ENCODE assay signal across 8 cellular contexts in the genomic region with DNA sequence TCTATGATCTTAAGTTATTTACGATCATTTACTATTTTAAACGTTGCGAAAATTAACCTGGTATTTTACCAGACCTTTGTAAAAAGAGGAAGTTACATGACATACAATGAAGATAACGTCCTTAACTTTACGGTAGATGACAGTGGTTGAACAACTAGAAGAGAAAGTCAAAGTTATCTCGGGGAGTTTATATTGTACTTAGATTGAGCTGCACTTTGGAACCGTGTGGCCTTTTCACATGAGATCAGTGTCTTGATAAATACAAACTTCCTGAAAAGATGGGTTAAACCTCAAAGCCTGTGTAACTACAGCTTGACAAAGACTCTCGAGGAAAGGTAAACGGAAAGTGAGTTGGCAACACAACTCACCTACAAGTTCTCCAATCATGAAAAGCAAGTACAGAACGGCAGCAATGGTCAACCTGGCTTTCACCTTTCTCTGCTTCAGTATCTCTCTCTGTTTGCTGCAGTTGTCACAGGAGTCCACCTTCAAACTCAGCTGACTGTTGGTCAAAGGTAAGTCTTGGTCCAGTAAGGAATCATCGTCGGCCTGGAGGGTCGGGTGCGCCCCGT. TPM values are rescaled to one million over a fixed set of nuclear protein-coding genes. Genes with fewer than 3 reads are reported as not detected.
DNase-seq lines count a peak whose midpoint lies in the region; ATAC-seq, FAIRE-seq and TF ChIP-seq lines count a peak whose summit lies in the region.

No MANE protein-coding gene starts in this region.

- no peaks in the 10 kb centered on the region for H3K79me2 ChIP-seq in H1 (ENCODE audit: control insufficient read depth in 1 of 2, insufficient read depth in 2 of 2, low read length in 2 of 2)

- H2BK12ac ChIP-seq in H1 (ENCODE audit: low read depth, low read length): no peak overlapping the region

- H3K4ac ChIP-seq in H1 (replicated peaks; ENCODE audit: insufficient read length, low read depth, low read length): no peak overlapping the region

- no peak for TF ChIP-seq RAD21 in H1 (IDR thresholded peaks at IDR 0.05 in 1 of 2, conservative IDR thresholded peaks at IDR 0.05 in 1 of 2; ENCODE audit: low read depth in 2 of 2, low read length in 2 of 2)

- CTCF ChIA-PET in HEK293 (lab: Yijun Ruan, JAX) (interaction anchor here (0.7 to 1.5 kb wide), 4 partner anchors 9 to 92 kb away, joined by 3 to 5 read pairs (median 4); no protein-coding TSS in a partner anchor), H1 (lab: Charles Lee; ENCODE audit: partially characterized antibody) (interaction anchor here (0.7 to 1.3 kb wide), 2 partner anchors 9 to 26 kb away, joined by 3 to 12 read pairs; no protein-coding TSS in a partner anchor)
- CTCF ChIA-PET in naive thymus-derived CD4-positive, alpha-beta T cell (lab: Charles Lee): interaction anchor here (0.8 to 1.1 kb wide), 2 partner anchors 63 to 64 kb away, joined by 3 read pairs; no protein-coding TSS in a partner anchor

- no peak overlapping the region for H3K14ac ChIP-seq in H1 (ENCODE audit: insufficient read length)

- H2AFZ ChIP-seq in H1 (ENCODE audit: low read length): peak overlapping the region; percentile 36; the same call in 1 of the 2 replicates

- peak overlapping the region; percentile 79 to 86 (median 80) for H3K27ac Mint-ChIP-seq in naive thymus-derived CD4-positive, alpha-beta T cell

- peak overlapping the region; percentile 93 to 98 (median 94) for H3K4me3 Mint-ChIP-seq in naive thymus-derived CD4-positive, alpha-beta T cell

- H3K4me3 ChIP-seq in GM08714 (ENCODE audit: low read length) (peak overlapping the region; percentile 58), HEK293 (ENCODE audit: low read depth, low read length) (peak overlapping the region; percentile 55), SJCRH30 (peak overlapping the region; percentile 80), H1 (ENCODE audit: extremely low read depth in 1 of 4, insufficient read depth in 2 of 4, low read depth in 3 of 4, low read length in 4 of 4) (peak overlapping the region; percentile 38 to 59 (median 44); a peak in 5 of 8 replicates)
- H3K4me3 ChIP-seq in naive thymus-derived CD4-positive, alpha-beta T cell (ENCODE audit: low read length): peak overlapping the region; percentile 66

- H4K8ac ChIP-seq in H1 (ENCODE audit: extremely low read depth, insufficient read depth, low read length): no peak overlapping the region

- H3K27me3 Mint-ChIP-seq in naive thymus-derived CD4-positive, alpha-beta T cell: peaks cover 0 to 32% (median 0%) of the 10 kb centered on the region in 5 donors

- H3K79me1 ChIP-seq in H1 (ENCODE audit: low read depth, low read length): no peaks in the 10 kb centered on the region

- H3K56ac ChIP-seq in H1 (replicated peaks; ENCODE audit: insufficient read length, low read depth, low read length): no peak overlapping the region

- DNase-seq in SJCRH30 (peak in 1 of 2 experiments; percentile 9), H1 (ENCODE audit: low read depth in 1 of 2, low spot score in 2 of 2) (no peak), NCI-H774 (lab: John Stamatoyannopoulos, UW) (no peak), AG08396 (ENCODE audit: low spot score) (no peak)
- peak in 6 of 9 donors; percentile 12 to 32 (median 21) for DNase-seq in naive thymus-derived CD4-positive, alpha-beta T cell

- H2BK15ac ChIP-seq in H1 (ENCODE audit: low read length): no peak overlapping the region

- intact Hi-C loops in naive thymus-derived CD4-positive, alpha-beta T cell (cut with micrococcal nuclease): loop anchor here (1.0 to 10.0 kb wide), 9 partner anchors 63 to 327 kb away; a partner anchor contains a TSS

- H3K18ac ChIP-seq in H1 (ENCODE audit: extremely low read depth, low read length): no peak overlapping the region

- no peak overlapping the region for H2BK20ac ChIP-seq in H1 (ENCODE audit: low read length)

- no peaks in the 10 kb centered on the region for H3K9me3 Mint-ChIP-seq in naive thymus-derived CD4-positive, alpha-beta T cell

- H3K9ac ChIP-seq in H1 (replicated peaks in 1 of 4; ENCODE audit: extremely low read depth in 1 of 4, low read depth in 3 of 4, low read length in 3 of 4): no peak overlapping the region

- no peak overlapping the region for H3K23ac ChIP-seq in H1 (ENCODE audit: insufficient read length)

- H3K4me1 ChIP-seq in HEK293 (ENCODE audit: control insufficient read depth, insufficient read depth, low read length): no peaks in the 10 kb centered on the region
- H3K4me1 ChIP-seq in SJCRH30: peaks cover 12% of the 10 kb centered on the region
- H3K4me1 ChIP-seq in H1 (replicated peaks in 1 of 4; ENCODE audit: control insufficient read depth in 3 of 4, insufficient read depth in 4 of 4, low read length in 3 of 4): peaks cover 0 to 3% (median 0%) of the 10 kb centered on the region in 4 experiments; a peak in 3 of 7 replicates
- peaks cover 0 to 8% of the 10 kb centered on the region in 2 donors for H3K4me1 ChIP-seq in naive thymus-derived CD4-positive, alpha-beta T cell (ENCODE audit: control insufficient read depth in 2 of 2, insufficient read depth in 2 of 2, low read length in 2 of 2)

- H4K91ac ChIP-seq in H1 (replicated peaks; ENCODE audit: insufficient read length, low read length): no peak overlapping the region

- POLR2A ChIA-PET in HEK293 (lab: Yijun Ruan, JAX): no interaction called here
- POLR2A ChIA-PET in H1 (lab: Charles Lee; ENCODE audit: partially characterized antibody): no interaction called here
- POLR2A ChIA-PET in naive thymus-derived CD4-positive, alpha-beta T cell (lab: Charles Lee): interaction anchor here (1.2 kb wide), 1 partner anchor 65 kb away, joined by 6 read pairs; a partner anchor contains a TSS

- no peak for FAIRE-seq in H1 (lab: Jason Lieb, UNC)

- TF ChIP-seq EP300 in H1 (IDR thresholded peaks at IDR 0.05; ENCODE audit: borderline replicate concordance in 1 of 2, low read depth in 2 of 2, low read length in 2 of 2): no peak

- no peaks in the 10 kb centered on the region for H3K9me3 ChIP-seq in HEK293 (ENCODE audit: control insufficient read depth, insufficient read depth, low read depth, low read length)
- H3K9me3 ChIP-seq in SJCRH30 (replicated peaks): no peaks in the 10 kb centered on the region
- H3K9me3 ChIP-seq in H1 (ENCODE audit: insufficient read depth in 2 of 2, low read depth in 1 of 2, low read length in 1 of 2): no peaks in the 10 kb centered on the region
- H3K9me3 ChIP-seq in naive thymus-derived CD4-positive, alpha-beta T cell (ENCODE audit: control insufficient read depth in 2 of 3, low read length in 3 of 3): no peaks in the 10 kb centered on the region

- H3K4me2 ChIP-seq in H1 (ENCODE audit: insufficient read depth in 1 of 2, low read depth in 2 of 2, low read length in 2 of 2): peak overlapping the region; percentile 73 to 74

- H3K4me1 Mint-ChIP-seq in naive thymus-derived CD4-positive, alpha-beta T cell: peaks cover 23 to 43% (median 33%) of the 10 kb centered on the region in 7 donors

- peaks cover 4% of the 10 kb centered on the region; the same call in 1 of the 2 replicates for H3K23me2 ChIP-seq in H1 (ENCODE audit: low read depth, low read length)

- no peaks in the 10 kb centered on the region; the same call in 1 of the 2 replicates for H3K27me3 ChIP-seq in SJCRH30
- H3K27me3 ChIP-seq in H1 (replicated peaks in 1 of 4; ENCODE audit: control insufficient read depth in 3 of 4, extremely low read depth in 1 of 4, insufficient read depth in 3 of 4, low read length in 3 of 4): peaks cover 28 to 52% (median 41%) of the 10 kb centered on the region in 4 experiments
- H3K27me3 ChIP-seq in naive thymus-derived CD4-positive, alpha-beta T cell (ENCODE audit: control insufficient read depth in 2 of 2, insufficient read depth in 2 of 2, low read length in 2 of 2): no peaks in the 10 kb centered on the region

- TF ChIP-seq CTCF in HEK293 (tag by site-specific recombination; IDR thresholded peaks at IDR 0.05) (no peak), H1 (IDR thresholded peaks at IDR 0.05; ENCODE audit: control extremely low read depth in 1 of 3, insufficient read depth in 1 of 3, low read depth in 1 of 3, low read length in 3 of 3) (no peak)

- H3K27ac ChIP-seq in HEK293 (ENCODE audit: extremely low read depth, low read depth, low read length) (peak overlapping the region; percentile 70; the same call in 1 of the 2 replicates), SJCRH30 (no peak overlapping the region), H1 (ENCODE audit: low read depth, low read length) (no peak overlapping the region)
- peak overlapping the region; percentile 64 for H3K27ac ChIP-seq in naive thymus-derived CD4-positive, alpha-beta T cell (ENCODE audit: low read depth, low read length)

- no peak overlapping the region for H2BK120ac ChIP-seq in H1 (replicated peaks; ENCODE audit: low read depth, low read length)

- no peak overlapping the region for H2BK5ac ChIP-seq in H1 (ENCODE audit: low read depth, low read length)

- peak; percentile 12 for ATAC-seq in naive thymus-derived CD4-positive, alpha-beta T cell
- ATAC-seq in GM21825 (IDR thresholded peaks at IDR 0.05; ENCODE audit: unreplicated experiment): no peak

- H3K36me3 Mint-ChIP-seq in naive thymus-derived CD4-positive, alpha-beta T cell: peaks cover 3 to 9% (median 8%) of the 10 kb centered on the region in 5 donors

- no peak overlapping the region for H4K5ac ChIP-seq in H1 (ENCODE audit: insufficient read length, low read depth, low read length)

- H2AK5ac ChIP-seq in H1 (ENCODE audit: low read depth, low read length): no peak overlapping the region

- H3K36me3 ChIP-seq in HEK293 (ENCODE audit: control insufficient read depth in 2 of 2, insufficient read depth in 1 of 2, low read length in 2 of 2) (no peaks in the 10 kb centered on the region), SJCRH30 (no peaks in the 10 kb centered on the region), H1 (ENCODE audit: control insufficient read depth in 2 of 4, insufficient read depth in 4 of 4, low read length in 3 of 4) (no peaks in the 10 kb centered on the region)
- peaks cover 0 to 5% (median 0%) of the 10 kb centered on the region in 3 experiments for H3K36me3 ChIP-seq in naive thymus-derived CD4-positive, alpha-beta T cell (ENCODE audit: control insufficient read depth in 2 of 3, insufficient read depth in 3 of 3, low read length in 3 of 3)

- WGBS in H1 (ENCODE audit: extremely low coverage in 1 of 2, insufficient coverage in 1 of 2, insufficient read length in 1 of 2, insufficient replicate concordance in 2 of 2, low coverage in 1 of 2, low lambda C conversion rate in 2 of 2, missing lambda C conversion rate in 1 of 2), 2 experiments: 52% methylated on average over 15 of the region's 15 CpGs; no CpG with 5 or more reads in 1 of the 2 experiments

- TF ChIP-seq POLR2A in H1 (IDR thresholded peaks at IDR 0.05; ENCODE audit: control extremely low read depth in 1 of 2, low read depth in 2 of 2, low read length in 2 of 2): no peak

- H4K20me1 ChIP-seq in H1 (replicated peaks in 1 of 2; ENCODE audit: control insufficient read depth in 1 of 2, insufficient read depth in 2 of 2, low read length in 2 of 2): no peaks in the 10 kb centered on the region

RNA-seq across cellular contexts. Expression of a gene that starts 0.9 kb away (rescaled TPM):
- 4.4 and 5.0 TPM in 2 replicates for total RNA-seq in SJCRH30 (2014; rRNA removed; shearing (Covaris generic))
- 0.07 TPM in 1 of 2 replicates, not detected in the other for total RNA-seq in H1 (2021; fragmentation: NEBNext Ultra II Directional; extraction: Animal tissue kit (Norgen Biotek cat#: 25700))
- under 0.01 TPM in 1 of 2 replicates, not detected in the other for polyA plus RNA-seq in H1 (2011; rRNA removed)
- not detected for polyA plus RNA-seq in H1 (2011; cell fraction: cytosol; rRNA removed)
- polyA plus RNA-seq in H1 (2011; cell fraction: nucleus; rRNA removed): not detected
- not detected in 4 replicates for polyA plus RNA-seq in H1 (2012, experiment 1 of 2)
- not detected for polyA plus RNA-seq in H1 (2012, experiment 2 of 2)
- polyA plus RNA-seq in H1 (2013, experiment 1 of 2): 0.02 TPM
- 0.07 TPM for polyA plus RNA-seq in H1 (2013, experiment 2 of 2)
- 0.05 TPM in 1 of 2 replicates, not detected in the other for polyA minus RNA-seq in H1 (2011; rRNA and poly(A)+ RNA removed)
- not detected for polyA minus RNA-seq in H1 (2011; cell fraction: cytosol; rRNA and poly(A)+ RNA removed)
- polyA minus RNA-seq in H1 (2011; cell fraction: nucleus; rRNA and poly(A)+ RNA removed): not detected
- 1 to 10 TPM; 2.6 to 4.4 (median 3.0) TPM for total RNA-seq in naive thymus-derived CD4-positive, alpha-beta T cell
- polyA plus RNA-seq in naive thymus-derived CD4-positive, alpha-beta T cell: 1 to 10 TPM; 2.0 to 2.9 TPM

Comparison
In these comparisons a context has a peak if more than half of its experiments do, and no peak if none do; other contexts are left out.
1. H3K27ac ChIP-seq: peak in HEK293 (single experiment) and naive thymus-derived CD4-positive, alpha-beta T cell (single experiment); none in SJCRH30 (single experiment) and H1 (single experiment).
2. DNase-seq: peak in naive thymus-derived CD4-positive, alpha-beta T cell (6 of 9); none in H1 (0 of 2), NCI-H774 (single experiment) and AG08396 (single experiment).
3. Peak in every context shown above with its lines, with median percentiles within 50 percentile points of each other: H3K4me3 ChIP-seq.